ENCODE assay signal across 15 cellular contexts in genomic region chr19:28176193-28176592, GRCh38.
DNase-seq lines count a peak whose midpoint lies in the region; ATAC-seq and TF ChIP-seq lines count a peak whose summit lies in the region.
"Had no signal": no experiment of that assay in that cellular context is flagged by ENCODE, and none has a peak within 500 bp of the region (broad histone marks: within the 10 kb centered on the region; RNA-seq: fewer than 3 reads in every experiment).

No MANE protein-coding gene starts in this region.

- H3K4me3 Mint-ChIP-seq in endodermal cell (no peak overlapping the region), nephron progenitor cell (no peak overlapping the region)
- no peak overlapping the region for H3K4me3 Mint-ChIP-seq in activated CD8-positive, alpha-beta T cell treated with anti-CD3 and anti-CD28 coated beads for 36 hours
- H3K4me3 Mint-ChIP-seq: CD4-positive, alpha-beta memory T cell had no signal

- H3F3A ChIP-seq in smooth muscle cell (ENCODE audit: low read depth) = no peaks in the 10 kb centered on the region

- no peaks in the 10 kb centered on the region for H4K20me1 ChIP-seq in smooth muscle cell (ENCODE audit: low read depth)

- H3K4me2 ChIP-seq in smooth muscle cell = no peak overlapping the region

- peaks cover 18% of the 10 kb centered on the region for H3K36me3 Mint-ChIP-seq in endodermal cell (ENCODE audit: low read depth)
- peaks cover 10% of the 10 kb centered on the region for H3K36me3 Mint-ChIP-seq in nephron progenitor cell (ENCODE audit: low read depth)
- no peaks in the 10 kb centered on the region for H3K36me3 Mint-ChIP-seq in activated CD8-positive, alpha-beta T cell treated with anti-CD3 and anti-CD28 coated beads for 36 hours (ENCODE audit: low read depth)
- H3K36me3 Mint-ChIP-seq: CD4-positive, alpha-beta memory T cell had no signal

- DNase-seq in endodermal cell (peak; percentile 48), nephron progenitor cell (no peak), smooth muscle cell (lab: John Stamatoyannopoulos, UW; ENCODE audit: unreplicated experiment) (no peak), GM20000 (ENCODE audit: low spot score) (no peak), NCI-H2081 (lab: John Stamatoyannopoulos, UW) (no peak)
- no peak for DNase-seq in activated CD8-positive, alpha-beta T cell treated with anti-CD3 and anti-CD28 coated beads for 36 hours
- DNase-seq: C1 segment of cervical spinal cord; Caco-2; CD4-positive, alpha-beta memory T cell; DMS79; EL; GDM1; GOT3 had no signal

- H3K36me3 ChIP-seq in endodermal cell (ENCODE audit: control insufficient read depth, insufficient read depth, low read length) = no peaks in the 10 kb centered on the region
- no peaks in the 10 kb centered on the region for H3K36me3 ChIP-seq in smooth muscle cell (ENCODE audit: low read depth)
- H3K36me3 ChIP-seq: HAP-1 had no signal

- H3K4me1 Mint-ChIP-seq in endodermal cell = no peaks in the 10 kb centered on the region
- H3K4me1 Mint-ChIP-seq in nephron progenitor cell = peaks cover 16% of the 10 kb centered on the region
- H3K4me1 Mint-ChIP-seq in activated CD8-positive, alpha-beta T cell treated with anti-CD3 and anti-CD28 coated beads for 36 hours (ENCODE audit: low read depth) = no peaks in the 10 kb centered on the region
- H3K4me1 Mint-ChIP-seq: CD4-positive, alpha-beta memory T cell had no signal

- intact Hi-C loops in activated CD8-positive, alpha-beta T cell treated with anti-CD3 and anti-CD28 coated beads for 36 hours (cut with micrococcal nuclease) = no loop called here

- H2AFZ ChIP-seq in smooth muscle cell (ENCODE audit: low read depth) = peak overlapping the region; percentile 72

- POLR2A ChIA-PET in activated CD8-positive, alpha-beta T cell treated with anti-CD3 and anti-CD28 coated beads for 36 hours (lab: Charles Lee) = no interaction called here

- H3K27me3 ChIP-seq in endodermal cell (ENCODE audit: control insufficient read depth, insufficient read depth, low read length, poor library complexity, severe bottlenecking) (no peaks in the 10 kb centered on the region), smooth muscle cell (ENCODE audit: low read depth) (no peaks in the 10 kb centered on the region)

- H3K9me3 ChIP-seq in endodermal cell (ENCODE audit: control insufficient read depth, low read length) (peaks cover 47% of the 10 kb centered on the region), smooth muscle cell (replicated peaks; ENCODE audit: low read depth) (no peaks in the 10 kb centered on the region)
- H3K9me3 ChIP-seq: Caco-2 had no signal

- H3K4me3 ChIP-seq in endodermal cell (ENCODE audit: low read length) (peak overlapping the region; percentile 59), smooth muscle cell (no peak overlapping the region)
- H3K4me3 ChIP-seq: GM12878, HAP-1 had no signal

- 90 to 100% methylated on average over 1 of the region's 1 CpG for WGBS in endodermal cell (ENCODE audit: insufficient coverage in 1 of 2, insufficient read length in 1 of 2), 2 experiments
- 32% methylated on average over 1 of the region's 1 CpG for WGBS in smooth muscle cell (ENCODE audit: low lambda C conversion rate)

- H3K4me1 ChIP-seq in endodermal cell (ENCODE audit: control insufficient read depth, insufficient read depth, low read length) = no peaks in the 10 kb centered on the region
- peaks cover 11% of the 10 kb centered on the region for H3K4me1 ChIP-seq in smooth muscle cell (ENCODE audit: low read depth)
- H3K4me1 ChIP-seq: Caco-2, HAP-1 had no signal

- H3K27ac ChIP-seq in endodermal cell (ENCODE audit: low read depth, low read length) (no peak overlapping the region), smooth muscle cell (ENCODE audit: low read depth) (no peak overlapping the region)

- no peak overlapping the region for H3K27ac Mint-ChIP-seq in endodermal cell
- peak overlapping the region; percentile 20 for H3K27ac Mint-ChIP-seq in nephron progenitor cell
- H3K27ac Mint-ChIP-seq in activated CD8-positive, alpha-beta T cell treated with anti-CD3 and anti-CD28 coated beads for 36 hours = no peak overlapping the region
- H3K27ac Mint-ChIP-seq: CD4-positive, alpha-beta memory T cell had no signal

- H3K27me3 Mint-ChIP-seq in endodermal cell (ENCODE audit: insufficient read depth) (no peaks in the 10 kb centered on the region), nephron progenitor cell (ENCODE audit: low read depth, poor library complexity) (peaks cover 3% of the 10 kb centered on the region)
- no peaks in the 10 kb centered on the region for H3K27me3 Mint-ChIP-seq in activated CD8-positive, alpha-beta T cell treated with anti-CD3 and anti-CD28 coated beads for 36 hours
- H3K27me3 Mint-ChIP-seq: CD4-positive, alpha-beta memory T cell had no signal

- H3K9me3 Mint-ChIP-seq in endodermal cell = peaks cover 49% of the 10 kb centered on the region
- H3K9me3 Mint-ChIP-seq in nephron progenitor cell = peaks cover 47% of the 10 kb centered on the region
- peaks cover 22% of the 10 kb centered on the region for H3K9me3 Mint-ChIP-seq in activated CD8-positive, alpha-beta T cell treated with anti-CD3 and anti-CD28 coated beads for 36 hours

- ATAC-seq in activated CD8-positive, alpha-beta T cell treated with anti-CD3 and anti-CD28 coated beads for 36 hours = no peak
- ATAC-seq: GM12878 had no signal

- no peak for TF ChIP-seq CTCF in endodermal cell (conservative IDR thresholded peaks at IDR 0.05)
- TF ChIP-seq CTCF in nephron progenitor cell (IDR thresholded peaks at IDR 0.05) = no peak
- TF ChIP-seq CTCF in smooth muscle cell (IDR thresholded peaks at IDR 0.05; ENCODE audit: borderline replicate concordance, insufficient read depth, poor library complexity, severe bottlenecking) = no peak
- TF ChIP-seq CTCF in activated CD8-positive, alpha-beta T cell treated with anti-CD3 and anti-CD28 coated beads for 36 hours (IDR thresholded peaks at IDR 0.05) = no peak
- TF ChIP-seq CTCF in GM20000 (IDR thresholded peaks at IDR 0.05; ENCODE audit: extremely low read depth, missing control alignments) = no peak

- no peak overlapping the region for H3K9ac ChIP-seq in endodermal cell (ENCODE audit: extremely low read depth, low read length, poor library complexity, severe bottlenecking)
- H3K9ac ChIP-seq in smooth muscle cell (ENCODE audit: low read depth) = no peak overlapping the region

- CTCF ChIA-PET in activated CD8-positive, alpha-beta T cell treated with anti-CD3 and anti-CD28 coated beads for 36 hours (lab: Charles Lee) = interaction anchor here (0.9 kb wide), 1 partner anchor 458 kb away, joined by 3 read pairs; no protein-coding TSS in a partner anchor

- no peaks in the 10 kb centered on the region for H3K79me2 ChIP-seq in smooth muscle cell (ENCODE audit: low read depth)
